Comparison of ENCODE assay signal across 15 cellular contexts in the genomic region with DNA sequence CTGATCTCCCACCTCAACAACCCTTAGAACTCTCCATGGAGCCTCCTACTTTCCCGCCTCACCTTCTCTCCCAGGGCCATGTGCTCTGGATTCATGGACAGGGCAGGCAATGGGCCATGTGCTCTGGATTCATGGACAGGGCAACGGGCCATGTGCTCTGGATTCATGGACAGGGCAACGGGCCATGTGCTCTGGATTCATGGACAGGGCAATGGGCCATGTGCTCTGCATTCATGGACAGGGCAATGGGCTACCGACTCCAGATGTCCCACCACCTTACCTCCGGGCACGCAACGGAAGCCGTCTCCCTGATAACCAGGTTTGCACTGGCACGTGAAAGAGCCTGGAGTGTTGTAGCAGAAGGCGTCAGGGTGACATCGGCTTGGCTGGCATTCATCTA. TPM values are rescaled to one million over a fixed set of nuclear protein-coding genes. Genes with fewer than 3 reads are reported as not detected.
A peak's percentile ranks its signal among the peaks of the same experiment; 100 is the strongest.
DNase-seq lines count a peak whose midpoint lies in the region; ATAC-seq, FAIRE-seq and TF ChIP-seq lines count a peak whose summit lies in the region.
"Had no signal": no experiment of that assay in that cellular context is flagged by ENCODE, and none has a peak within 500 bp of the region (broad histone marks: within the 10 kb centered on the region; RNA-seq: fewer than 3 reads in every experiment).

No MANE protein-coding gene starts in this region.

- no peaks in the 10 kb centered on the region for H3K36me3 ChIP-seq in K562 (ENCODE audit: control insufficient read depth, insufficient read depth, low read length)
- peaks cover 0 to 12% (median 1%) of the 10 kb centered on the region in 4 donors for H3K36me3 ChIP-seq in right lobe of liver
- H3K36me3 ChIP-seq in gastrocnemius medialis: peaks cover 0 to 7% of the 10 kb centered on the region in 2 donors

- intact Hi-C loops in K562 (cut with micrococcal nuclease) (no loop called here), right lobe of liver (cut with DNase I) (no loop called here), gastrocnemius medialis (cut with DNase I; ENCODE audit: low total_unique reads) (no loop called here)

- WGBS in K562 (ENCODE audit: insufficient coverage, low coverage, missing lambda C conversion rate): 2% methylated on average over 11 of the region's 11 CpGs
- 50% methylated on average over 7 of the region's 11 CpGs for WGBS in right lobe of liver (ENCODE audit: insufficient coverage, low coverage, low lambda C conversion rate, missing lambda C conversion rate)

- TF ChIP-seq RAD21 in K562 (CRISPR knock-in tag; conservative IDR thresholded peaks at IDR 0.05 in 1 of 2, IDR thresholded peaks at IDR 0.05 in 1 of 2): no peak

- no peaks in the 10 kb centered on the region for H3K4me1 ChIP-seq in K562 (replicated peaks in 1 of 2; ENCODE audit: control insufficient read depth in 2 of 2, insufficient read depth in 2 of 2, low read length in 2 of 2)
- H3K4me1 ChIP-seq in right lobe of liver: peaks cover 0 to 22% (median 1%) of the 10 kb centered on the region in 4 donors
- H3K4me1 ChIP-seq in gastrocnemius medialis: peaks cover 3 to 9% of the 10 kb centered on the region in 2 donors

- in situ Hi-C loops in K562 (cut with MboI): no loop called here
- in situ Hi-C loops in gastrocnemius medialis (cut with MboI; ENCODE audit: low sequenced_read_pairs in 4 of 4): no loop called here

- H3K4me1 Mint-ChIP-seq in HFFc6 (ENCODE audit: low read depth): peaks cover 56% of the 10 kb centered on the region

- no TSS peak for BruUV-seq in K562 (replicated peaks; lab: Mats Ljungman, UMichigan)

- no peaks in the 10 kb centered on the region for H4K20me1 ChIP-seq in K562 (replicated peaks; ENCODE audit: control insufficient read depth, insufficient read depth, low read length)

- ATAC-seq in K562 (no peak), right lobe of liver (peak; percentile 25 to 65 (median 45)), gastrocnemius medialis (no peak), HG02981 (IDR thresholded peaks at IDR 0.05; ENCODE audit: unreplicated experiment) (no peak)
- ATAC-seq: PC-3 had no signal

- H3K4me3 ChIP-seq in K562 (no peak overlapping the region), right lobe of liver (no peak overlapping the region), gastrocnemius medialis (no peak overlapping the region)

- H3K27me3 Mint-ChIP-seq in HFFc6 (ENCODE audit: insufficient read depth): no peaks in the 10 kb centered on the region; the same call in 1 of the 2 replicates

- H3K9me3 Mint-ChIP-seq in HFFc6: no peaks in the 10 kb centered on the region
- H3K9me3 Mint-ChIP-seq: IgD-negative memory B cell had no signal

- H3K4me2 ChIP-seq in K562 (ENCODE audit: insufficient read depth, low read length): no peak overlapping the region

- POLR2A ChIA-PET in K562 (lab: Yijun Ruan, JAX): no interaction called here

- no peak for TF ChIP-seq POLR2A in K562 (conservative IDR thresholded peaks at IDR 0.05)
- TF ChIP-seq POLR2A in right lobe of liver (IDR thresholded peaks at IDR 0.05): no peak
- no peak for TF ChIP-seq POLR2A in gastrocnemius medialis (IDR thresholded peaks at IDR 0.05)

- CTCF ChIA-PET in K562 (lab: Yijun Ruan, JAX; ENCODE audit: low intra/inter-chr PET ratio): no interaction called here

- H3K79me2 ChIP-seq in K562 (ENCODE audit: control insufficient read depth, insufficient read depth, low read length): no peaks in the 10 kb centered on the region

- H3K27ac ChIP-seq in K562 (ENCODE audit: extremely low read depth, low read depth, low read length) (no peak overlapping the region), right lobe of liver (peak overlapping the region in 1 of 3 donors; percentile 68), gastrocnemius medialis (peak overlapping the region; percentile 65 to 77 (median 72))

- H3K9me3 ChIP-seq in K562 (replicated peaks; ENCODE audit: control insufficient read depth, insufficient read depth, low read depth, low read length) (no peaks in the 10 kb centered on the region), right lobe of liver (no peaks in the 10 kb centered on the region), gastrocnemius medialis (no peaks in the 10 kb centered on the region)

- H3K9me1 ChIP-seq in K562 (ENCODE audit: control insufficient read depth, insufficient read depth, low read length): no peaks in the 10 kb centered on the region

- no peak for TF ChIP-seq EP300 in K562 (IDR thresholded peaks at IDR 0.05; ENCODE audit: low read length)

- DNase-seq in HFFc6 (no peak), K562 (ENCODE audit: extremely low read depth in 1 of 4, low spot score in 3 of 4) (no peak), right lobe of liver (peak in 2 of 3 donors; percentile 64 to 77), gastrocnemius medialis (no peak), NCI-H1694 (lab: John Stamatoyannopoulos, UW) (no peak), T-helper 9 cell (no peak)
- DNase-seq in activated CD4-positive, alpha-beta T cell treated with anti-CD3 and anti-CD28 coated beads for 48 hours: no peak
- DNase-seq: COR-L47, NCI-H1105 treated with DMSO at 0.1 percent for 48 hours, NCI-H187 treated with DMSO at 0.1 percent for 48 hours, NCI-H446 treated with DMSO at 0.1 percent for 48 hours, PC-3 had no signal

- H3K9ac ChIP-seq in K562 (ENCODE audit: insufficient read depth in 1 of 2, low read depth in 2 of 2, low read length in 2 of 2): no peak overlapping the region

- no peak for TF ChIP-seq CTCF in HFFc6 (IDR thresholded peaks at IDR 0.05)
- no peak for TF ChIP-seq CTCF in K562 (IDR thresholded peaks at IDR 0.05 in 2 of 3, conservative IDR thresholded peaks at IDR 0.05 in 1 of 3; ENCODE audit: insufficient read depth in 2 of 3, low read depth in 1 of 3, low read length in 3 of 3)
- no peak for TF ChIP-seq CTCF in right lobe of liver (IDR thresholded peaks at IDR 0.05)
- no peak for TF ChIP-seq CTCF in gastrocnemius medialis (IDR thresholded peaks at IDR 0.05 in 4 of 5, conservative IDR thresholded peaks at IDR 0.05 in 1 of 5)

- H3K27ac Mint-ChIP-seq in HFFc6: peak overlapping the region; percentile 30; the same call in 1 of the 2 replicates
- H3K27ac Mint-ChIP-seq: IgD-negative memory B cell had no signal

- H3K4me3 Mint-ChIP-seq in HFFc6: no peak overlapping the region
- H3K4me3 Mint-ChIP-seq: IgD-negative memory B cell had no signal

- FAIRE-seq in K562 (lab: Jason Lieb, UNC): no peak

- H3K27me3 ChIP-seq in K562 (ENCODE audit: control insufficient read depth in 2 of 2, insufficient read depth in 2 of 2, low read length in 2 of 2): peaks cover 9 to 37% of the 10 kb centered on the region in 2 experiments; a peak in 4 of 5 replicates
- no peaks in the 10 kb centered on the region for H3K27me3 ChIP-seq in right lobe of liver
- H3K27me3 ChIP-seq in gastrocnemius medialis: no peaks in the 10 kb centered on the region

- no peak overlapping the region for H2AFZ ChIP-seq in K562 (ENCODE audit: low read depth, low read length)

- peaks cover 83% of the 10 kb centered on the region for H3K36me3 Mint-ChIP-seq in HFFc6 (ENCODE audit: low read depth)
- H3K36me3 Mint-ChIP-seq: IgD-negative memory B cell had no signal

TF ChIP-seq in K562, 482 proteins besides CTCF, POLR2A, EP300 and RAD21:
- TF ChIP-seq POLR2H (tag; IDR thresholded peaks at IDR 0.05; ENCODE audit: low read depth) (no peak), CXXC5 (CRISPR knock-in tag; IDR thresholded peaks at IDR 0.05) (no peak), HOXB6 (CRISPR knock-in tag; IDR thresholded peaks at IDR 0.05; ENCODE audit: borderline replicate concordance) (no peak), HSF4 (CRISPR knock-in tag; IDR thresholded peaks at IDR 0.05; ENCODE audit: borderline replicate concordance) (no peak)
- TF ChIP-seq, protein P1, sequence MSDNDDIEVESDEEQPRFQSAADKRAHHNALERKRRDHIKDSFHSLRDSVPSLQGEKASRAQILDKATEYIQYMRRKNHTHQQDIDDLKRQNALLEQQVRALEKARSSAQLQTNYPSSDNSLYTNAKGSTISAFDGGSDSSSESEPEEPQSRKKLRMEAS (CRISPR knock-in tag; IDR thresholded peaks at IDR 0.05): peak; percentile 49; the same call in 1 of the 2 replicates
TF ChIP-seq in K562: peak in this region for 1.

RNA-seq across cellular contexts. Expression of a gene that starts 53.2 kb away (rescaled TPM):
- 100 to 1,000 TPM in 5 of 6 experiments, 10 to 100 TPM in 1; 97.5 to 124 (median 107) TPM for total RNA-seq in HFFc6 (2021; fragmentation: NEBNext Ultra II Directional; extraction: Animal tissue kit (Norgen Biotek cat#: 25700))
- not detected in 2 replicates for total RNA-seq in K562 (2011; cell fraction: chromatin; rRNA removed; ENCODE audit: low replicate concordance)
- not detected in 2 replicates for total RNA-seq in K562 (2011; cell fraction: nucleolus; rRNA removed)
- not detected in 2 replicates for total RNA-seq in K562 (2011; cell fraction: nucleoplasm; rRNA removed)
- total RNA-seq in K562 (2014; rRNA removed) (not detected in 2 replicates), K562 (2014; rRNA removed; fragmentation: Illumina TruSeq; extraction: Trizol) (not detected in 2 replicates), K562 (2015; rRNA removed; fragmentation: Illumina TruSeq; extraction: Trizol) (not detected in 2 replicates), K562 (2021) (0.22 and 0.27 TPM in 2 replicates), right lobe of liver (10 to 100 TPM; 45.7 to 67.1 (median 59.1) TPM), gastrocnemius medialis (10 to 100 TPM; 33.7 to 79.0 (median 51.7) TPM)
- polyA plus RNA-seq in K562 (2011; rRNA removed) (not detected in 2 replicates), K562 (2014; fragmentation: Illumina TruSeq; extraction: Trizol) (not detected in 2 replicates), K562 (2014; fragmentation: Nextera tagmentation; extraction: Ambion mirVana) (not detected), K562 (2014; rRNA removed) (not detected in 2 replicates)
- 0.01 TPM in 1 of 2 replicates, not detected in the other for polyA plus RNA-seq in K562 (2011; cell fraction: cytosol; rRNA removed)
- polyA plus RNA-seq in K562 (2011; cell fraction: nucleus; rRNA removed): not detected in 2 replicates
- not detected in 2 replicates for polyA plus RNA-seq in K562 (2012)
- not detected in 2 replicates for polyA minus RNA-seq in K562 (2011; rRNA and poly(A)+ RNA removed)
- 0.46 TPM in 1 of 2 replicates, not detected in the other for polyA minus RNA-seq in K562 (2011; cell fraction: cytosol; rRNA and poly(A)+ RNA removed)
- not detected in 2 replicates for polyA minus RNA-seq in K562 (2011; cell fraction: nucleus; rRNA and poly(A)+ RNA removed)
- total RNA-seq: HT-29 had no signal
- polyA plus RNA-seq: IgD-negative memory B cell had no signal

Comparison
In these comparisons a context has a peak if more than half of its experiments do, and no peak if none do; other contexts are left out.
1. DNase-seq: peak in right lobe of liver (2 of 3); none in HFFc6 (single experiment), K562 (0 of 4), gastrocnemius medialis (0 of 2), activated CD4-positive, alpha-beta T cell treated with anti-CD3 and anti-CD28 coated beads for 48 hours (single experiment), NCI-H1694 (single experiment) and T-helper 9 cell (single experiment).
2. ATAC-seq: peak in right lobe of liver (4 of 4); none in K562 (single experiment), gastrocnemius medialis (0 of 2) and HG02981 (single experiment).
3. RNA of a gene that starts 53.2 kb away (total RNA-seq): 97.5 to 124 TPM in HFFc6, 33.7 to 79.0 TPM in gastrocnemius medialis and 45.7 to 67.1 TPM in right lobe of liver; 0.22 to 0.27 TPM in K562; every median in the first group is over 10 times any median in the second.